Comparison of ENCODE assay signal across 8 cellular contexts in genomic region chr16:81745704-81746558, GRCh38. TPM values are rescaled to one million over a fixed set of nuclear protein-coding genes. Genes with fewer than 3 reads are reported as not detected.
DNase-seq lines count a peak whose midpoint lies in the region; ATAC-seq and TF ChIP-seq lines count a peak whose summit lies in the region.

No MANE protein-coding gene starts in this region.

- TF ChIP-seq CTCF in AG04449 (IDR thresholded peaks at IDR 0.05; ENCODE audit: insufficient read depth, low read length, missing control alignments) (no peak), osteocyte (IDR thresholded peaks at IDR 0.05) (no peak), thoracic aorta (IDR thresholded peaks at IDR 0.05) (no peak)

- H3K27ac ChIP-seq in thoracic aorta: no peak overlapping the region

- POLR2A ChIA-PET in AG04449 (lab: Yijun Ruan, JAX): no interaction called here

- no peaks in the 10 kb centered on the region for H3K9me3 ChIP-seq in thoracic aorta

- peak overlapping the region; percentile 78 for H3K4me3 Mint-ChIP-seq in osteocyte (ENCODE audit: unreplicated experiment)

- H3K4me3 ChIP-seq in AG04449 (ENCODE audit: low read depth, low read length) (peak overlapping the region; percentile 50), thoracic aorta (peak overlapping the region; percentile 62)

- H3K27me3 Mint-ChIP-seq in osteocyte (ENCODE audit: unreplicated experiment): peaks cover 15% of the 10 kb centered on the region

- H3K4me1 ChIP-seq in thoracic aorta (ENCODE audit: control insufficient read depth in 1 of 2, low read depth in 2 of 2): peaks cover 2 to 7% of the 10 kb centered on the region in 2 donors

- peaks cover 9% of the 10 kb centered on the region for H3K4me1 Mint-ChIP-seq in osteocyte (ENCODE audit: unreplicated experiment)

- H3K36me3 Mint-ChIP-seq in osteocyte (ENCODE audit: unreplicated experiment): no peaks in the 10 kb centered on the region

- H3K27me3 ChIP-seq in thoracic aorta (replicated peaks; ENCODE audit: insufficient read depth): no peaks in the 10 kb centered on the region

- no peaks in the 10 kb centered on the region for H3K9me3 Mint-ChIP-seq in osteocyte (ENCODE audit: unreplicated experiment)

- no peak for DNase-seq in AG04449 (ENCODE audit: low read depth, low spot score)
- peak; percentile 41 to 77 for DNase-seq in SHP77 (lab: John Stamatoyannopoulos, UW)
- peak; percentile 23 to 67 (median 56) for DNase-seq in activated naive CD4-positive, alpha-beta T cell (lab: John Stamatoyannopoulos, UW)
- DNase-seq in glomerular visceral epithelial cell (ENCODE audit: extremely low spot score): peak; percentile 53
- peak; percentile 87 for DNase-seq in osteocyte (ENCODE audit: extremely low spot score, unreplicated experiment)
- no peak for DNase-seq in thoracic aorta (ENCODE audit: low spot score)

- CTCF ChIA-PET in AG04449 (lab: Yijun Ruan, JAX): no interaction called here

- peak overlapping the region; percentile 81 for H3K27ac Mint-ChIP-seq in osteocyte (ENCODE audit: unreplicated experiment)

- no peaks in the 10 kb centered on the region for H3K36me3 ChIP-seq in thoracic aorta

- ATAC-seq in GM18868 (IDR thresholded peaks at IDR 0.05; ENCODE audit: unreplicated experiment): peak; percentile 74
- peak; percentile 57 for ATAC-seq in HG03196 (IDR thresholded peaks at IDR 0.05; ENCODE audit: unreplicated experiment)
- no peak for ATAC-seq in thoracic aorta (ENCODE audit: insufficient number of reproducible peaks, low FRiP score, low read depth)

RNA-seq across cellular contexts. Expression of gene PLCG2, which starts 33.2 kb away (rescaled TPM):
- total RNA-seq in osteocyte (0.16 TPM in 1 of 2 replicates, not detected in the other), thoracic aorta (10 to 100 TPM; 11.6 to 30.9 TPM)

Comparison
In these comparisons a context has a peak if more than half of its experiments do, and no peak if none do; other contexts are left out.
1. DNase-seq: peak in SHP77 (2 of 2), activated naive CD4-positive, alpha-beta T cell (4 of 4), glomerular visceral epithelial cell (single experiment) and osteocyte (single experiment); none in AG04449 (single experiment) and thoracic aorta (single experiment).
2. RNA of gene PLCG2, which starts 33.2 kb away (total RNA-seq): 11.6 to 30.9 TPM in thoracic aorta; 0.16 TPM in osteocyte; every median in the first group is over 10 times any median in the second.